Comparison of ENCODE assay signal across 18 cellular contexts in genomic region chr3:155496206-155496605, GRCh38.
DNase-seq lines count a peak whose midpoint lies in the region; ATAC-seq and TF ChIP-seq lines count a peak whose summit lies in the region.
"Had no signal": no experiment of that assay in that cellular context is flagged by ENCODE, and none has a peak within 500 bp of the region (broad histone marks: within the 10 kb centered on the region; RNA-seq: fewer than 3 reads in every experiment).

No MANE protein-coding gene starts in this region.

- no peak for TF ChIP-seq POLR2A in testis (IDR thresholded peaks at IDR 0.05)

- H3K27me3 ChIP-seq in testis = no peaks in the 10 kb centered on the region
- H3K27me3 ChIP-seq: BE2C, BLaER1 had no signal

- peak; percentile 33 for DNase-seq in AG10803 (ENCODE audit: low read depth)
- DNase-seq in fibroblast of gingiva (ENCODE audit: low read depth) = peak; percentile 24
- peak; percentile 60 for DNase-seq in testis
- DNase-seq in NCI-H128 (lab: John Stamatoyannopoulos, UW; ENCODE audit: unreplicated experiment) = no peak
- no peak for DNase-seq in dermis blood vessel endothelial cell
- DNase-seq: 8988T; ACHN; BE2C; C1 segment of cervical spinal cord; CD4-positive, alpha-beta memory T cell; CD4-positive, CD25-positive, alpha-beta regulatory T cell; CD8-positive, alpha-beta memory T cell; COR-L47; DMS 273 treated with DMSO at 0.1 percent for 48 hours; DMS79 treated with DMSO at 0.1 percent for 48 hours; GF-D8 had no signal

- no peak overlapping the region for H3K4me3 ChIP-seq in AG10803 (ENCODE audit: low read length)
- no peak overlapping the region for H3K4me3 ChIP-seq in testis
- H3K4me3 ChIP-seq: BLaER1 had no signal

- H3K36me3 ChIP-seq in testis (ENCODE audit: low read depth, missing control alignments) = no peaks in the 10 kb centered on the region
- H3K36me3 ChIP-seq: BE2C, BLaER1 had no signal

- ATAC-seq in GM21528 (IDR thresholded peaks at IDR 0.05; ENCODE audit: low FRiP score, unreplicated experiment) = no peak

- H3K4me1 ChIP-seq in testis = no peaks in the 10 kb centered on the region
- H3K4me1 ChIP-seq: BE2C had no signal

- no peak for TF ChIP-seq CTCF in AG10803 (conservative IDR thresholded peaks at IDR 0.05; ENCODE audit: low read length)
- no peak for TF ChIP-seq CTCF in testis (IDR thresholded peaks at IDR 0.05)

- peak overlapping the region; percentile 54 to 65 for H3K27ac ChIP-seq in testis
- H3K27ac ChIP-seq: BLaER1 had no signal

- no peaks in the 10 kb centered on the region for H3K9me3 ChIP-seq in testis
- H3K9me3 ChIP-seq: BE2C, BLaER1 had no signal

- intact Hi-C loops in testis (cut with DNase I; ENCODE audit: low total_unique reads) = no loop called here

Comparison
In these comparisons a context has a peak if more than half of its experiments do, and no peak if none do; other contexts are left out.
1. DNase-seq: peak in AG10803 (single experiment), fibroblast of gingiva (single experiment) and testis (single experiment); none in NCI-H128 (single experiment) and dermis blood vessel endothelial cell (single experiment).